8 cellular contexts compared by ENCODE assay signal in genomic region chr1:153921803-153922075, GRCh38. TPM values are rescaled to one million over a fixed set of nuclear protein-coding genes. Genes with fewer than 3 reads are reported as not detected.
DNase-seq lines count a peak whose midpoint lies in the region; ATAC-seq and TF ChIP-seq lines count a peak whose summit lies in the region.

No MANE protein-coding gene starts in this region.

- intact Hi-C loops in heart right ventricle (cut with DNase I) = loop anchor here in 5 of 10 donors (2.0 to 5.0 kb wide), 5 partner anchors 23 to 124 kb away; no protein-coding TSS in a partner anchor

- ATAC-seq in heart right ventricle (no peak), HG03565 (IDR thresholded peaks at IDR 0.05; ENCODE audit: unreplicated experiment) (no peak), HG03378 (IDR thresholded peaks at IDR 0.05; ENCODE audit: unreplicated experiment) (no peak)

- peak; percentile 29 for DNase-seq in activated T-cell treated with anti-CD3 and anti-CD28 coated beads, Interleukin-2, amount 50 U/mL, for 1 hour
- DNase-seq in heart right ventricle = no peak
- no peak for DNase-seq in skeletal muscle cell (ENCODE audit: low read depth)
- DNase-seq in middle frontal gyrus (ENCODE audit: extremely low spot score, low spot score) = no peak

- TF ChIP-seq CTCF in 22Rv1 (IDR thresholded peaks at IDR 0.05) = no peak
- no peak for TF ChIP-seq CTCF in HEK293 (tag by site-specific recombination; IDR thresholded peaks at IDR 0.05)
- no peak for TF ChIP-seq CTCF in heart right ventricle (IDR thresholded peaks at IDR 0.05)

- peak overlapping the region; percentile 95 for H3K4me3 ChIP-seq in HEK293 (ENCODE audit: low read depth, low read length)
- H3K4me3 ChIP-seq in heart right ventricle = peak overlapping the region; percentile 62 to 93 (median 72)
- H3K4me3 ChIP-seq in skeletal muscle cell (ENCODE audit: low read depth, low read length) = peak overlapping the region; percentile 78

- WGBS in heart right ventricle, 2 donors = 2 to 6% methylated on average over 10 of the region's 10 CpGs

- no peaks in the 10 kb centered on the region for H3K9me3 ChIP-seq in HEK293 (ENCODE audit: control insufficient read depth, insufficient read depth, low read depth, low read length)
- H3K9me3 ChIP-seq in heart right ventricle = no peaks in the 10 kb centered on the region

- peak overlapping the region; percentile 90 for H3K27ac ChIP-seq in 22Rv1
- peak overlapping the region; percentile 68 for H3K27ac ChIP-seq in HEK293 (ENCODE audit: extremely low read depth, low read depth, low read length)
- peak overlapping the region in 9 of 10 donors; percentile 82 to 94 (median 91) for H3K27ac ChIP-seq in heart right ventricle

- POLR2A ChIA-PET in HEK293 (lab: Yijun Ruan, JAX) = interaction anchor here (0.6 to 3.9 kb wide), 9 partner anchors 8 to 138 kb away, joined by 3 to 31 read pairs (median 16); partner anchors contain the start of genes CREB3L4, DENND4B, JTB and RPS27

- CTCF ChIA-PET in HEK293 (lab: Yijun Ruan, JAX) = interaction anchor here (0.6 to 1.0 kb wide), 3 partner anchors 24 to 171 kb away, joined by 3 read pairs; no protein-coding TSS in a partner anchor

- H3K27me3 ChIP-seq in heart right ventricle = no peaks in the 10 kb centered on the region

- H3K4me1 ChIP-seq in HEK293 (ENCODE audit: control insufficient read depth, insufficient read depth, low read length) (peaks cover 4% of the 10 kb centered on the region), heart right ventricle (peaks cover 12 to 61% (median 44%) of the 10 kb centered on the region in 9 donors)

- H3K36me3 ChIP-seq in HEK293 (ENCODE audit: control insufficient read depth in 2 of 2, insufficient read depth in 1 of 2, low read length in 2 of 2) (peaks cover 0 to 17% of the 10 kb centered on the region in 2 experiments; a peak in 2 of 3 replicates), heart right ventricle (peaks cover 0 to 27% (median 0%) of the 10 kb centered on the region in 9 donors)

TF ChIP-seq in HEK293, 187 proteins besides CTCF, POLR2A, EP300 and RAD21:
- TF ChIP-seq ZNF660 (tag by site-specific recombination; IDR thresholded peaks at IDR 0.05) = 0 out of 2 replicates have a peak, but pooled peaks have one; percentile 18
- TF ChIP-seq ZBTB1 (tag by site-specific recombination; IDR thresholded peaks at IDR 0.05) = no peak
- no peak for TF ChIP-seq ZNF560 (tag by site-specific recombination; IDR thresholded peaks at IDR 0.05; ENCODE audit: borderline replicate concordance)
- TF ChIP-seq ZSCAN23 (tag by site-specific recombination; IDR thresholded peaks at IDR 0.05) = no peak
- no peak for TF ChIP-seq BCL11A (tag by site-specific recombination; IDR thresholded peaks at IDR 0.05; ENCODE audit: low read depth)
- TF ChIP-seq SP7 (tag by site-specific recombination; IDR thresholded peaks at IDR 0.05) = no peak
- TF ChIP-seq ZNF843 (tag by site-specific recombination; IDR thresholded peaks at IDR 0.05) = no peak
- TF ChIP-seq KLF7 (tag by site-specific recombination; IDR thresholded peaks at IDR 0.05; ENCODE audit: borderline replicate concordance) = no peak
- TF ChIP-seq REST (tag by site-specific recombination; IDR thresholded peaks at IDR 0.05) = no peak
- no peak for TF ChIP-seq ZNF174 (tag by site-specific recombination; IDR thresholded peaks at IDR 0.05)
- TF ChIP-seq ZNF2 (tag by site-specific recombination; IDR thresholded peaks at IDR 0.05) = no peak
- peak; percentile 51; the same call in 1 of the 2 replicates for TF ChIP-seq ZNF600 (tag by site-specific recombination; IDR thresholded peaks at IDR 0.05)
- no peak for TF ChIP-seq ZNF629 (tag by site-specific recombination; IDR thresholded peaks at IDR 0.05)
- TF ChIP-seq ZNF473 (tag by site-specific recombination; IDR thresholded peaks at IDR 0.05) = no peak
- no peak for TF ChIP-seq KLF1 (tag by site-specific recombination; IDR thresholded peaks at IDR 0.05)
- no peak for TF ChIP-seq ZBTB44 (tag by site-specific recombination; IDR thresholded peaks at IDR 0.05)

RNA-seq across cellular contexts. Expression of gene GATAD2B, which starts 1.0 kb away (rescaled TPM):
- total RNA-seq in heart right ventricle = 10 to 100 TPM; 32.9 to 52.6 (median 42.7) TPM
- polyA plus RNA-seq in heart right ventricle = 1 to 10 TPM; 3.9 to 7.0 TPM

RNA-seq across cellular contexts. Expression of gene DENND4B, which starts 24.8 kb away (rescaled TPM):
- total RNA-seq in heart right ventricle = 10 to 100 TPM; 29.4 to 60.4 (median 39.0) TPM
- polyA plus RNA-seq in heart right ventricle = 10 to 100 TPM; 23.7 to 68.2 TPM

RNA-seq across cellular contexts. Expression of gene CRTC2, which starts 36.7 kb away (rescaled TPM):
- total RNA-seq in heart right ventricle = 10 to 100 TPM; 14.6 to 25.6 (median 18.0) TPM
- polyA plus RNA-seq in heart right ventricle = 10 to 100 TPM; 19.2 to 50.5 TPM

RNA-seq across cellular contexts. Expression of gene SLC39A1, which starts 41.6 kb away (rescaled TPM):
- 10 to 100 TPM; 27.6 to 63.0 (median 34.3) TPM for total RNA-seq in heart right ventricle
- polyA plus RNA-seq in heart right ventricle = 100 to 1,000 TPM in 1 of 2 donors, 10 to 100 TPM in 1; 24.6 to 102 TPM

RNA-seq across cellular contexts. Expression of gene CREB3L4, which starts 46.0 kb away (rescaled TPM):
- 1 to 10 TPM; 2.9 to 8.5 (median 4.1) TPM for total RNA-seq in heart right ventricle
- 1 to 10 TPM; 5.6 to 7.6 TPM for polyA plus RNA-seq in heart right ventricle
